Comparison of ENCODE assay signal across 1 cellular context in the genomic region with DNA sequence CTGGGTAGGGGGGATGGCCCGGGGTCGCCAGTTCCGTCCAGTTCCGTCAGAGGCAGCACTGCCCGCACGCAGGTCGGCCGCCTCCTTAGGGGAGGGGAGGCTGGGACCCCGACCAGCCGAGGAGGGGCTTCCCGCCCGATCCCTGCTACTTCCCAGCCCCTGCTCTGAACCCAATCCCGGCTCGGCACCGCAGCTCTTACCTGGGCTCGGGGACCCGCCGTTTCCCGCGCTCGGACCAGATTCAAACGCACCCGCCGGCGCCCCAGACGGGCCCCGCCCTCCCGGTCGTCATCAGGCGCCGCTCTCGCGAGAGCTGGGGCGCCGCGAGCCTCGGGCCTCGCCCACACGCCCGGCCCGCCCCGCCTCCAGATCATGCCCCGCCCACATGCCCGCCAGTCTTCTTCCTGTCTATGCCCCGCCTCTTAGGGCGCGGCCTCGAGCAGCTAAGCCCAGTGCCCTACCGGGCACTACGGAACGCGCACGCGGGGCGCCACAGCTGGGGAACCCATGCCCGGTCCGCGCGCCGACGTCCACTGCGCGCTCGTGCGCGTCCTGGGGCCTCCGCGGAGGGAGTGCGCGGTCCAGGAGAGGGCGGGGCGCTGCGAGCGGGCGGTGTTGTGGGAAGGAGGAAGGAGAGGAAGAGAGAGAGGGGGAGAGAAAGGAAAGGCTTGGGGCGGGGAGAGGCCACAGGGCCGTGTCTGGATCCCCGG.
TF ChIP-seq lines count a peak whose summit lies in the region.

A gene with protein sequence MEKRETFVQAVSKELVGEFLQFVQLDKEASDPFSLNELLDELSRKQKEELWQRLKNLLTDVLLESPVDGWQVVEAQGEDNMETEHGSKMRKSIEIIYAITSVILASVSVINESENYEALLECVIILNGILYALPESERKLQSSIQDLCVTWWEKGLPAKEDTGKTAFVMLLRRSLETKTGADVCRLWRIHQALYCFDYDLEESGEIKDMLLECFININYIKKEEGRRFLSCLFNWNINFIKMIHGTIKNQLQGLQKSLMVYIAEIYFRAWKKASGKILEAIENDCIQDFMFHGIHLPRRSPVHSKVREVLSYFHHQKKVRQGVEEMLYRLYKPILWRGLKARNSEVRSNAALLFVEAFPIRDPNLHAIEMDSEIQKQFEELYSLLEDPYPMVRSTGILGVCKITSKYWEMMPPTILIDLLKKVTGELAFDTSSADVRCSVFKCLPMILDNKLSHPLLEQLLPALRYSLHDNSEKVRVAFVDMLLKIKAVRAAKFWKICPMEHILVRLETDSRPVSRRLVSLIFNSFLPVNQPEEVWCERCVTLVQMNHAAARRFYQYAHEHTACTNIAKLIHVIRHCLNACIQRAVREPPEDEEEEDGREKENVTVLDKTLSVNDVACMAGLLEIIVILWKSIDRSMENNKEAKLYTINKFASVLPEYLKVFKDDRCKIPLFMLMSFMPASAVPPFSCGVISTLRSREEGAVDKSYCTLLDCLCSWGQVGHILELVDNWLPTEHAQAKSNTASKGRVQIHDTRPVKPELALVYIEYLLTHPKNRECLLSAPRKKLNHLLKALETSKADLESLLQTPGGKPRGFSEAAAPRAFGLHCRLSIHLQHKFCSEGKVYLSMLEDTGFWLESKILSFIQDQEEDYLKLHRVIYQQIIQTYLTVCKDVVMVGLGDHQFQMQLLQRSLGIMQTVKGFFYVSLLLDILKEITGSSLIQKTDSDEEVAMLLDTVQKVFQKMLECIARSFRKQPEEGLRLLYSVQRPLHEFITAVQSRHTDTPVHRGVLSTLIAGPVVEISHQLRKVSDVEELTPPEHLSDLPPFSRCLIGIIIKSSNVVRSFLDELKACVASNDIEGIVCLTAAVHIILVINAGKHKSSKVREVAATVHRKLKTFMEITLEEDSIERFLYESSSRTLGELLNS (minus strand): TSS at position 281 of the 710 bp plus-strand sequence. CDS start 2,905 bp downstream, outside the sequence.

TF ChIP-seq in K562, 482 proteins besides CTCF, POLR2A, EP300 and RAD21 (continued from another document):
- TF ChIP-seq, protein P1, sequence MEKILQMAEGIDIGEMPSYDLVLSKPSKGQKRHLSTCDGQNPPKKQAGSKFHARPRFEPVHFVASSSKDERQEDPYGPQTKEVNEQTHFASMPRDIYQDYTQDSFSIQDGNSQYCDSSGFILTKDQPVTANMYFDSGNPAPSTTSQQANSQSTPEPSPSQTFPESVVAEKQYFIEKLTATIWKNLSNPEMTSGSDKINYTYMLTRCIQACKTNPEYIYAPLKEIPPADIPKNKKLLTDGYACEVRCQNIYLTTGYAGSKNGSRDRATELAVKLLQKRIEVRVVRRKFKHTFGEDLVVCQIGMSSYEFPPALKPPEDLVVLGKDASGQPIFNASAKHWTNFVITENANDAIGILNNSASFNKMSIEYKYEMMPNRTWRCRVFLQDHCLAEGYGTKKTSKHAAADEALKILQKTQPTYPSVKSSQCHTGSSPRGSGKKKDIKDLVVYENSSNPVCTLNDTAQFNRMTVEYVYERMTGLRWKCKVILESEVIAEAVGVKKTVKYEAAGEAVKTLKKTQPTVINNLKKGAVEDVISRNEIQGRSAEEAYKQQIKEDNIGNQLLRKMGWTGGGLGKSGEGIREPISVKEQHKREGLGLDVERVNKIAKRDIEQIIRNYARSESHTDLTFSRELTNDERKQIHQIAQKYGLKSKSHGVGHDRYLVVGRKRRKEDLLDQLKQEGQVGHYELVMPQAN (IDR thresholded peaks at IDR 0.05; ENCODE audit: borderline replicate concordance), result peak; percentile 83; the same call in 1 of the 2 replicates
- TF ChIP-seq, protein P2, sequence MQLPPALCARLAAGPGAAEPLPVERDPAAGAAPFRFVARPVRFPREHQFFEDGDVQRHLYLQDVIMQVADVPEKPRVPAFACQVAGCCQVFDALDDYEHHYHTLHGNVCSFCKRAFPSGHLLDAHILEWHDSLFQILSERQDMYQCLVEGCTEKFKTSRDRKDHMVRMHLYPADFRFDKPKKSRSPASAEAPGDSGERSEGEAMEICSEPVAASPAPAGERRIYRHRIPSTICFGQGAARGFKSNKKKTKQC (CRISPR knock-in tag; IDR thresholded peaks at IDR 0.05), result peak; percentile 70; the same call in 1 of the 2 replicates
- TF ChIP-seq KAT7 (CRISPR knock-in tag; IDR thresholded peaks at IDR 0.05; ENCODE audit: borderline replicate concordance) (0 out of 2 replicates have a peak, but pooled peaks have one; percentile 74), JUN (IDR thresholded peaks at IDR 0.05; ENCODE audit: borderline replicate concordance, low read depth, low read length) (peak; percentile 79), JUN (CRISPR knock-in tag; IDR thresholded peaks at IDR 0.05; ENCODE audit: borderline replicate concordance) (no peak), SMARCC2 (IDR thresholded peaks at IDR 0.05; ENCODE audit: low read depth) (no peak), HNRNPLL (IDR thresholded peaks at IDR 0.05; ENCODE audit: low read depth, low read length, poor library complexity, severe bottlenecking) (peak; percentile 87), ZNF695 (CRISPR knock-in tag; IDR thresholded peaks at IDR 0.05) (no peak), HNRNPL (IDR thresholded peaks at IDR 0.05; ENCODE audit: low read depth, low read length) (peak; percentile 100)
